ENCODE assay signal across 15 cellular contexts in genomic region chr7:111531993-111532392, GRCh38. TPM values are rescaled to one million over a fixed set of nuclear protein-coding genes. Genes with fewer than 3 reads are reported as not detected.
DNase-seq lines count a peak whose midpoint lies in the region; ATAC-seq, FAIRE-seq and TF ChIP-seq lines count a peak whose summit lies in the region.
"Had no signal": no experiment of that assay in that cellular context is flagged by ENCODE, and none has a peak within 500 bp of the region (broad histone marks: within the 10 kb centered on the region; RNA-seq: fewer than 3 reads in every experiment).

No MANE protein-coding gene starts in this region.

- no peaks in the 10 kb centered on the region for H3K9me3 ChIP-seq in hepatocyte (ENCODE audit: low read depth)
- H3K9me3 ChIP-seq: body of pancreas, left lung had no signal

- no peaks in the 10 kb centered on the region for H3K9me2 ChIP-seq in hepatocyte (replicated peaks; ENCODE audit: insufficient read depth)

- no peaks in the 10 kb centered on the region for H3K36me3 Mint-ChIP-seq in T-helper 2 cell treated with Interferon-gamma antibody and Interleukin-4, amounts not matched to agents 5 μg/mL and 100 μg/mL, for 36 hours (ENCODE audit: low read depth)
- H3K36me3 Mint-ChIP-seq: WTC11 had no signal

- no peak overlapping the region for H3K4me3 Mint-ChIP-seq in T-helper 2 cell treated with Interferon-gamma antibody and Interleukin-4, amounts not matched to agents 5 μg/mL and 100 μg/mL, for 36 hours
- H3K4me3 Mint-ChIP-seq: activated CD8-positive, alpha-beta memory T cell treated with anti-CD3 and anti-CD28 coated beads, Interleukin-2, amount 10 ng/mL, durations not matched to agents 7 days and 5 days; naive thymus-derived CD4-positive, alpha-beta T cell; WTC11 had no signal

- H3K79me2 ChIP-seq in ACC112 (ENCODE audit: control insufficient read depth, insufficient read depth, low read length, unreplicated experiment), result no peaks in the 10 kb centered on the region
- H3K79me2 ChIP-seq in hepatocyte, result no peaks in the 10 kb centered on the region

- no peak for ATAC-seq in GM21367 (IDR thresholded peaks at IDR 0.05; ENCODE audit: unreplicated experiment)
- ATAC-seq: activated CD8-positive, alpha-beta memory T cell treated with anti-CD3 and anti-CD28 coated beads, Interleukin-2, amount 10 ng/mL, durations not matched to agents 7 days and 5 days; body of pancreas; left lung; naive thymus-derived CD4-positive, alpha-beta T cell; WTC11 had no signal

- H3K27me3 ChIP-seq in ACC112 (ENCODE audit: insufficient read depth, low read length), result no peaks in the 10 kb centered on the region
- H3K27me3 ChIP-seq in hepatocyte, result no peaks in the 10 kb centered on the region
- H3K27me3 ChIP-seq: body of pancreas, left lung had no signal

- H3K27ac Mint-ChIP-seq in T-helper 2 cell treated with Interferon-gamma antibody and Interleukin-4, amounts not matched to agents 5 μg/mL and 100 μg/mL, for 36 hours, result no peak overlapping the region
- H3K27ac Mint-ChIP-seq: activated CD8-positive, alpha-beta memory T cell treated with anti-CD3 and anti-CD28 coated beads, Interleukin-2, amount 10 ng/mL, durations not matched to agents 7 days and 5 days; naive thymus-derived CD4-positive, alpha-beta T cell; WTC11 had no signal

- TF ChIP-seq CTCF in hepatocyte (IDR thresholded peaks at IDR 0.05; ENCODE audit: poor library complexity), result no peak

- H2AFZ ChIP-seq in ACC112 (ENCODE audit: low read length, unreplicated experiment) (no peak overlapping the region), hepatocyte (no peak overlapping the region)
- H2AFZ ChIP-seq: PC-9 had no signal

- H3K4me1 ChIP-seq in ACC112 (ENCODE audit: control insufficient read depth, insufficient read depth, low read length, unreplicated experiment) (peaks cover 27% of the 10 kb centered on the region), hepatocyte (ENCODE audit: insufficient read depth) (no peaks in the 10 kb centered on the region)

- no peaks in the 10 kb centered on the region for H3K36me3 ChIP-seq in ACC112 (ENCODE audit: insufficient read depth, low read length)
- H3K36me3 ChIP-seq in hepatocyte (replicated peaks; ENCODE audit: insufficient read depth, low read depth), result no peaks in the 10 kb centered on the region
- H3K36me3 ChIP-seq: left lung had no signal

- 85% methylated on average over 3 of the region's 3 CpGs for WGBS in hepatocyte (ENCODE audit: low lambda C conversion rate, missing lambda C conversion rate)

- FAIRE-seq in H54 (lab: Jason Lieb, UNC), result peak; percentile 20

- no peak for DNase-seq in H54 (ENCODE audit: insufficient read length, low spot score)
- DNase-seq in amniotic epithelial cell (ENCODE audit: low read depth), result peak; percentile 44
- peak; percentile 10 for DNase-seq in hepatocyte (ENCODE audit: low spot score)
- no peak for DNase-seq in activated gamma-delta T cell treated with Interleukin-2 at 50 U/mL for 16 hours
- no peak for DNase-seq in T-helper 2 cell treated with Interferon-gamma antibody and Interleukin-4, amounts not matched to agents 5 μg/mL and 100 μg/mL, for 36 hours (ENCODE audit: low spot score)
- DNase-seq in SKM-1 (lab: John Stamatoyannopoulos, UW; ENCODE audit: unreplicated experiment), result no peak
- DNase-seq: activated CD8-positive, alpha-beta memory T cell treated with anti-CD3 and anti-CD28 coated beads, Interleukin-2, amount 10 ng/mL, durations not matched to agents 7 days and 5 days; activated naive CD4-positive, alpha-beta T cell; left lung; naive thymus-derived CD4-positive, alpha-beta T cell; PC-9 had no signal

- no peaks in the 10 kb centered on the region for H3K27me3 Mint-ChIP-seq in T-helper 2 cell treated with Interferon-gamma antibody and Interleukin-4, amounts not matched to agents 5 μg/mL and 100 μg/mL, for 36 hours (ENCODE audit: low read depth)
- H3K27me3 Mint-ChIP-seq: activated CD8-positive, alpha-beta memory T cell treated with anti-CD3 and anti-CD28 coated beads, Interleukin-2, amount 10 ng/mL, durations not matched to agents 7 days and 5 days; naive thymus-derived CD4-positive, alpha-beta T cell had no signal

- H3K27ac ChIP-seq in ACC112 (ENCODE audit: low read depth, low read length) (peak overlapping the region; percentile 25), hepatocyte (no peak overlapping the region)
- H3K27ac ChIP-seq: body of pancreas, left lung, PC-9 had no signal

- no peaks in the 10 kb centered on the region for H3K9me3 Mint-ChIP-seq in T-helper 2 cell treated with Interferon-gamma antibody and Interleukin-4, amounts not matched to agents 5 μg/mL and 100 μg/mL, for 36 hours
- H3K9me3 Mint-ChIP-seq: naive thymus-derived CD4-positive, alpha-beta T cell; WTC11 had no signal

- H3K4me2 ChIP-seq in hepatocyte, result no peak overlapping the region
- H3K4me2 ChIP-seq: PC-9 had no signal

- TF ChIP-seq POLR2A in H54 (IDR thresholded peaks at IDR 0.05; ENCODE audit: low read depth, low read length), result no peak

- H3K4me1 Mint-ChIP-seq in T-helper 2 cell treated with Interferon-gamma antibody and Interleukin-4, amounts not matched to agents 5 μg/mL and 100 μg/mL, for 36 hours (ENCODE audit: low read depth), result peaks cover 14% of the 10 kb centered on the region

- no peak overlapping the region for H3K4me3 ChIP-seq in ACC112 (ENCODE audit: low read depth, low read length)
- no peak overlapping the region for H3K4me3 ChIP-seq in hepatocyte
- H3K4me3 ChIP-seq: body of pancreas, left lung, PC-9 had no signal

- no peaks in the 10 kb centered on the region for H4K20me1 ChIP-seq in hepatocyte (ENCODE audit: insufficient read depth, poor library complexity, severe bottlenecking)

RNA-seq across cellular contexts. Expression of gene IMMP2L, which starts 30.3 kb away (rescaled TPM):
- 9.1 and 17.6 TPM in 2 replicates for total RNA-seq in hepatocyte
- polyA plus RNA-seq in hepatocyte, result 13.3 and 25.7 TPM in 2 replicates

Comparison
In these comparisons a context has a peak if more than half of its experiments do, and no peak if none do; other contexts are left out.
1. DNase-seq: peak in amniotic epithelial cell (single experiment) and hepatocyte (single experiment); none in H54 (single experiment), activated gamma-delta T cell treated with Interleukin-2 at 50 U/mL for 16 hours (single experiment), T-helper 2 cell treated with Interferon-gamma antibody and Interleukin-4, amounts not matched to agents 5 μg/mL and 100 μg/mL, for 36 hours (single experiment) and SKM-1 (single experiment).